ENCODE assay signal across 9 cellular contexts in genomic region chr5:115962239-115962564, GRCh38. TPM values are rescaled to one million over a fixed set of nuclear protein-coding genes. Genes with fewer than 3 reads are reported as not detected.
DNase-seq lines count a peak whose midpoint lies in the region; ATAC-seq and TF ChIP-seq lines count a peak whose summit lies in the region.
"Had no signal": no experiment of that assay in that cellular context is flagged by ENCODE, and none has a peak within 500 bp of the region (broad histone marks: within the 10 kb centered on the region; RNA-seq: fewer than 3 reads in every experiment).

LVRN (plus strand) TSS chr5:115962475; CDS start chr5:115962618, 143 bp downstream.

- H3K9me3 ChIP-seq in tibial artery, result no peaks in the 10 kb centered on the region

- H3K79me2 ChIP-seq in mesendoderm (ENCODE audit: control insufficient read depth, insufficient read depth, low read length), result no peaks in the 10 kb centered on the region

- H4K5ac ChIP-seq in mesendoderm (ENCODE audit: low read length), result no peak within 1 kb of the TSS

- peak within 1 kb of the TSS; percentile 25 for H3K4me2 ChIP-seq in mesendoderm (ENCODE audit: low read length)

- ATAC-seq in activated CD8-positive, alpha-beta memory T cell treated with anti-CD3 and anti-CD28 coated beads, Interleukin-2, amount 10 ng/mL, durations not matched to agents 7 days and 5 days, result no peak
- ATAC-seq in GM18520 (IDR thresholded peaks at IDR 0.05; ENCODE audit: unreplicated experiment) (no peak), HG03521 (IDR thresholded peaks at IDR 0.05; ENCODE audit: unreplicated experiment) (no peak), GM19324 (IDR thresholded peaks at IDR 0.05; ENCODE audit: low FRiP score, unreplicated experiment) (no peak)
- ATAC-seq: HCT116 had no signal

- no peak within 1 kb of the TSS for H2BK15ac ChIP-seq in mesendoderm (replicated peaks; ENCODE audit: low read depth)

- H3K4me3 Mint-ChIP-seq in activated CD8-positive, alpha-beta memory T cell treated with anti-CD3 and anti-CD28 coated beads, Interleukin-2, amount 10 ng/mL, durations not matched to agents 7 days and 5 days, result peak within 1 kb of the TSS; percentile 19
- H3K4me3 Mint-ChIP-seq in dendritic cell treated with granulocyte-macrophage colony-stimulating factor and Interleukin-4, amounts not matched to agents 40 ng/mL and 50 ng/mL, for 4 days, result peak within 1 kb of the TSS; percentile 26

- no peak within 1 kb of the TSS for H3K18ac ChIP-seq in mesendoderm (ENCODE audit: low read length)

- DNase-seq in activated CD8-positive, alpha-beta memory T cell treated with anti-CD3 and anti-CD28 coated beads, Interleukin-2, amount 10 ng/mL, durations not matched to agents 7 days and 5 days, result no peak
- no peak for DNase-seq in activated CD8-positive, alpha-beta memory T cell treated with anti-CD3 and anti-CD28 coated beads, Interleukin-2, amount 50 U/mL, for 4 hours
- DNase-seq in mesendoderm (no peak), tibial artery (peak in 1 of 2 donors; percentile 64)

- TF ChIP-seq CTCF in tibial artery (IDR thresholded peaks at IDR 0.05), result no peak

- H3K4me3 ChIP-seq in mesendoderm (ENCODE audit: low read length) (no peak within 1 kb of the TSS), tibial artery (peak within 1 kb of the TSS; percentile 53 to 59)

- H3K36me3 ChIP-seq in mesendoderm (ENCODE audit: control insufficient read depth, insufficient read depth, low read length), result no peaks in the 10 kb centered on the region
- H3K36me3 ChIP-seq in tibial artery, result no peaks in the 10 kb centered on the region

- H3K27me3 ChIP-seq in mesendoderm (ENCODE audit: insufficient read depth, low read length, poor library complexity), result peaks cover 13% of the 10 kb centered on the region
- no peaks in the 10 kb centered on the region for H3K27me3 ChIP-seq in tibial artery

- H3K23ac ChIP-seq in mesendoderm (ENCODE audit: low read length), result no peak within 1 kb of the TSS

- no peak within 1 kb of the TSS for H3K9ac ChIP-seq in mesendoderm (ENCODE audit: low read length)

- no peak within 1 kb of the TSS for H3K27ac Mint-ChIP-seq in activated CD8-positive, alpha-beta memory T cell treated with anti-CD3 and anti-CD28 coated beads, Interleukin-2, amount 10 ng/mL, durations not matched to agents 7 days and 5 days
- H3K27ac Mint-ChIP-seq in dendritic cell treated with granulocyte-macrophage colony-stimulating factor and Interleukin-4, amounts not matched to agents 40 ng/mL and 50 ng/mL, for 4 days, result no peak within 1 kb of the TSS

- H2AK5ac ChIP-seq in mesendoderm (ENCODE audit: low read length), result no peak within 1 kb of the TSS

- H3K4me1 Mint-ChIP-seq in activated CD8-positive, alpha-beta memory T cell treated with anti-CD3 and anti-CD28 coated beads, Interleukin-2, amount 10 ng/mL, durations not matched to agents 7 days and 5 days, result peaks cover 13% of the 10 kb centered on the region
- peaks cover 19% of the 10 kb centered on the region for H3K4me1 Mint-ChIP-seq in dendritic cell treated with granulocyte-macrophage colony-stimulating factor and Interleukin-4, amounts not matched to agents 40 ng/mL and 50 ng/mL, for 4 days (ENCODE audit: low read depth)

- no peak within 1 kb of the TSS for H3K56ac ChIP-seq in mesendoderm (ENCODE audit: low read length)

- no peaks in the 10 kb centered on the region for H3K79me1 ChIP-seq in mesendoderm (ENCODE audit: low read length)

- H3K27ac ChIP-seq in mesendoderm (ENCODE audit: low read depth, low read length) (no peak within 1 kb of the TSS), tibial artery (peak within 1 kb of the TSS; percentile 53 to 68)

- H4K8ac ChIP-seq in mesendoderm (ENCODE audit: low read depth, low read length), result no peak within 1 kb of the TSS

- CTCF ChIA-PET in activated CD8-positive, alpha-beta memory T cell treated with anti-CD3 and anti-CD28 coated beads, Interleukin-2, amount 10 ng/mL, durations not matched to agents 7 days and 5 days (lab: Charles Lee), result interaction anchor here (0.8 to 1.0 kb wide), 2 partner anchors 69 to 106 kb away, joined by 3 read pairs; no protein-coding TSS in a partner anchor

- H3K4ac ChIP-seq in mesendoderm (ENCODE audit: low read depth, low read length), result no peak within 1 kb of the TSS

- H3K4me1 ChIP-seq in mesendoderm (ENCODE audit: control insufficient read depth, low read depth, low read length) (no peaks in the 10 kb centered on the region), tibial artery (peaks cover 0 to 25% (median 17%) of the 10 kb centered on the region in 4 donors)

- peaks cover 73% of the 10 kb centered on the region for H3K27me3 Mint-ChIP-seq in activated CD8-positive, alpha-beta memory T cell treated with anti-CD3 and anti-CD28 coated beads, Interleukin-2, amount 10 ng/mL, durations not matched to agents 7 days and 5 days
- H3K27me3 Mint-ChIP-seq in dendritic cell treated with granulocyte-macrophage colony-stimulating factor and Interleukin-4, amounts not matched to agents 40 ng/mL and 50 ng/mL, for 4 days, result peaks cover 59% of the 10 kb centered on the region

- intact Hi-C loops in dendritic cell treated with granulocyte-macrophage colony-stimulating factor and Interleukin-4, amounts not matched to agents 40 ng/mL and 50 ng/mL, for 4 days (cut with micrococcal nuclease), result no loop called here
- intact Hi-C loops in tibial artery (cut with DNase I; ENCODE audit: low total_unique reads), result no loop called here

- H2BK5ac ChIP-seq in mesendoderm (ENCODE audit: low read length), result no peak within 1 kb of the TSS

- no CpG with 5 or more reads among the region's 18 CpGs for WGBS in mesendoderm (ENCODE audit: extremely low coverage, insufficient coverage, low lambda C conversion rate)

- no peaks in the 10 kb centered on the region for H3K36me3 Mint-ChIP-seq in activated CD8-positive, alpha-beta memory T cell treated with anti-CD3 and anti-CD28 coated beads, Interleukin-2, amount 10 ng/mL, durations not matched to agents 7 days and 5 days
- H3K36me3 Mint-ChIP-seq in dendritic cell treated with granulocyte-macrophage colony-stimulating factor and Interleukin-4, amounts not matched to agents 40 ng/mL and 50 ng/mL, for 4 days (ENCODE audit: low read depth), result no peaks in the 10 kb centered on the region

- no peak within 1 kb of the TSS for H2BK120ac ChIP-seq in mesendoderm (ENCODE audit: low read depth, low read length)

- no peaks in the 10 kb centered on the region for H3K9me3 Mint-ChIP-seq in activated CD8-positive, alpha-beta memory T cell treated with anti-CD3 and anti-CD28 coated beads, Interleukin-2, amount 10 ng/mL, durations not matched to agents 7 days and 5 days (ENCODE audit: low read depth)
- H3K9me3 Mint-ChIP-seq in dendritic cell treated with granulocyte-macrophage colony-stimulating factor and Interleukin-4, amounts not matched to agents 40 ng/mL and 50 ng/mL, for 4 days, result no peaks in the 10 kb centered on the region

RNA-seq across cellular contexts. Expression of gene LVRN, which starts in this region (rescaled TPM):
- under 1 TPM; 0.09 to 0.23 TPM for total RNA-seq in activated CD8-positive, alpha-beta memory T cell treated with anti-CD3 and anti-CD28 coated beads, Interleukin-2, amount 10 ng/mL, durations not matched to agents 7 days and 5 days
- polyA plus RNA-seq in mesendoderm (2013, experiment 1 of 2), result 0.17 TPM
- polyA plus RNA-seq in mesendoderm (2013, experiment 2 of 2), result 0.03 TPM
